In the genomic region with DNA sequence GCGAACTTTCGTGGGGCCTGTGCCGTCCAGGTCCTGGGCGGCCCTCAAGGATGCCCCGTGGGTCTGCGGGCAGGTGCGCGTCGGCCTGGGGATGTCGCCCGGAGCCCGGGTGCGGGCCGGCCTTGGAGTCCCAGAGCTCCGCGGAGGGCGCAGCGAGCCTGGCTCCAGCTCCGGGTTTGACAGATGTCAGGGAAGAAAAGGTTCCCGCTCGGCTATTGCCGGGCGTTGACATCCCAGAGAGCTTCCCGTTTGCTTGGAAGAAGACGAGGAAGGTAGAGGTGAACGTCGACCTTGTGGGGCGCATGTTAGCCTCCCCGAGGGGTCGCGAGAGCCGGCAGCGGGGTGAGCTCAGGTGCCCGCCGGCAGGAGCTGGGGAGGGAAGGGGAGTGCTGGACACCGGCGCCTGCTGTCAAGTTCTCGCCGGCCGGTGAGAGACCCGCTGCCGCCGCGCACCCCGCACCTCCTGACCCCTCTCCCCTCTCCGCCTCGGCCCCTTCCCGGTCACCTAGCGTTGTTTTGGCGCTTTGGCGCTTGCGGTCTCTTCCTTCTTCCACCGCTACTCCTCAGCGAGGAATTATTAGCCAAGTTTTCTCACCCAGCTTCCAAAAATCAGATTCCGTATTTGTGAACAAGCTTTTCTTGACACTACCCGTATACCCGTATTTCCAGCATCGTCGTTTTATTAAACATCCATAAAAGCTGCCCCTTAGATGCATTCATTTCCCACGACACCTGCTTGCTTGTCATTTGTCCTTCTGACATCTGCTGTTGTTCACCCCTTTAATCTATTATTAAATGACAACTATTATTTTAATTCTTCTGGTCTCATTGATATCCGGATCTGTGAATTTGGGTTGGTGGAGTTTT, we compare ENCODE assay signal across 7 cellular contexts. TPM values are rescaled to one million over a fixed set of nuclear protein-coding genes. Genes with fewer than 3 reads are reported as not detected.
A peak's percentile ranks its signal among the peaks of the same experiment; 100 is the strongest.
DNase-seq lines count a peak whose midpoint lies in the region; ATAC-seq and TF ChIP-seq lines count a peak whose summit lies in the region.

No MANE protein-coding gene starts in this region.

- H3K27me3 ChIP-seq in mammary epithelial cell (ENCODE audit: insufficient read depth, low read length) (no peaks in the 10 kb centered on the region), lung (ENCODE audit: control insufficient read depth, insufficient read depth) (no peaks in the 10 kb centered on the region), upper lobe of left lung (no peaks in the 10 kb centered on the region)

- peaks cover 28% of the 10 kb centered on the region for H3K4me1 ChIP-seq in mammary epithelial cell (ENCODE audit: insufficient read depth, low read length)
- peaks cover 3 to 10% of the 10 kb centered on the region in 2 donors for H3K4me1 ChIP-seq in lung (ENCODE audit: control insufficient read depth in 2 of 2, insufficient read depth in 2 of 2, low read length in 2 of 2)
- peaks cover 19 to 49% (median 23%) of the 10 kb centered on the region in 4 donors for H3K4me1 ChIP-seq in upper lobe of left lung

- intact Hi-C loops in mammary epithelial cell (cut with micrococcal nuclease) = loop anchor here (1.0 kb wide), 1 partner anchor 56 kb away; no protein-coding TSS in a partner anchor

- no TSS peak for BruUV-seq in mammary epithelial cell (replicated peaks; lab: Mats Ljungman, UMichigan)

- peak overlapping the region; percentile 96 for H3K4me2 ChIP-seq in mammary epithelial cell (ENCODE audit: insufficient read depth, low read depth, low read length)

- H3K36me3 ChIP-seq in mammary epithelial cell (ENCODE audit: insufficient read depth, low read length) = no peaks in the 10 kb centered on the region
- H3K36me3 ChIP-seq in lung (ENCODE audit: control insufficient read depth in 2 of 2, insufficient read depth in 2 of 2, low read length in 2 of 2) = peaks cover 0 to 2% of the 10 kb centered on the region in 2 donors
- H3K36me3 ChIP-seq in upper lobe of left lung = no peaks in the 10 kb centered on the region

- no peak for TF ChIP-seq POLR2A in upper lobe of left lung (IDR thresholded peaks at IDR 0.05)

- dilution Hi-C loops in mammary epithelial cell (cut with HindIII; ENCODE audit: low sequenced_read_pairs) = loop anchor here (5.0 kb wide), 1 partner anchor 72 kb away; no protein-coding TSS in a partner anchor

- CTCF ChIA-PET in mammary epithelial cell (lab: Charles Lee; ENCODE audit: low non-redundant PET) = interaction anchor here (0.6 to 0.8 kb wide), 2 partner anchors 54 to 56 kb away, joined by 3 to 5 read pairs; no protein-coding TSS in a partner anchor

- DNase-seq in ELR (ENCODE audit: low read depth) (peak; percentile 22), HT1080 (ENCODE audit: low read depth) (peak; percentile 11), mammary epithelial cell (no peak), lung (ENCODE audit: low spot score) (no peak), upper lobe of left lung (peak in 1 of 2 donors; percentile 86), SHP77 (lab: John Stamatoyannopoulos, UW) (no peak)

- H3K79me2 ChIP-seq in mammary epithelial cell (ENCODE audit: insufficient read depth, low read length) = peaks cover 60% of the 10 kb centered on the region

- H3K4me3 ChIP-seq in mammary epithelial cell (replicated peaks in 1 of 3; ENCODE audit: insufficient read depth in 1 of 3, low read depth in 2 of 3, low read length in 3 of 3) (peak overlapping the region; percentile 73 to 83 (median 74)), lung (peak overlapping the region; percentile 95), upper lobe of left lung (peak overlapping the region; percentile 68 to 99 (median 96))

- TF ChIP-seq CTCF in mammary epithelial cell (conservative IDR thresholded peaks at IDR 0.05 in 1 of 2, IDR thresholded peaks at IDR 0.05 in 1 of 2; ENCODE audit: extremely low read depth in 1 of 2, insufficient read depth in 1 of 2, low read depth in 1 of 2, low read length in 2 of 2) = no peak
- no peak for TF ChIP-seq CTCF in lung (IDR thresholded peaks at IDR 0.05; ENCODE audit: control extremely low read depth, extremely low read depth)
- no peak for TF ChIP-seq CTCF in upper lobe of left lung (IDR thresholded peaks at IDR 0.05)

- no peaks in the 10 kb centered on the region for H4K20me1 ChIP-seq in mammary epithelial cell (ENCODE audit: insufficient read depth, low read length)

- ATAC-seq in lung (ENCODE audit: insufficient read depth, low FRiP score) (no peak), upper lobe of left lung (ENCODE audit: low FRiP score in 2 of 2) (no peak), HG03045 (IDR thresholded peaks at IDR 0.05; ENCODE audit: unreplicated experiment) (no peak)

- H3K9me3 ChIP-seq in mammary epithelial cell (replicated peaks; ENCODE audit: insufficient read depth, low read length) = no peaks in the 10 kb centered on the region
- H3K9me3 ChIP-seq in lung (ENCODE audit: control insufficient read depth in 2 of 2, insufficient read depth in 1 of 2, low read length in 1 of 2) = no peaks in the 10 kb centered on the region
- H3K9me3 ChIP-seq in upper lobe of left lung = no peaks in the 10 kb centered on the region

- H3K27ac ChIP-seq in mammary epithelial cell (ENCODE audit: insufficient read depth, low read depth, low read length) (peak overlapping the region; percentile 75), lung (ENCODE audit: low read depth in 1 of 2, low read length in 1 of 2) (no peak overlapping the region), upper lobe of left lung (peak overlapping the region; percentile 90 to 98 (median 93))

- H2AFZ ChIP-seq in mammary epithelial cell (ENCODE audit: low read depth, low read length) = peak overlapping the region; percentile 70

- no peak for TF ChIP-seq EP300 in upper lobe of left lung (IDR thresholded peaks at IDR 0.05)

- in situ Hi-C loops in mammary epithelial cell (cut with MboI; ENCODE audit: low sequenced_read_pairs in 2 of 2) = no loop called here

- 10% methylated on average over 30 of the region's 61 CpGs for WGBS in mammary epithelial cell (ENCODE audit: low coverage, missing lambda C conversion rate)
- WGBS in lung, 2 donors = 5 to 8% methylated on average over 58 to 61 of the region's 61 CpGs
- 9 to 13% methylated on average over 23 to 37 of the region's 61 CpGs for WGBS in upper lobe of left lung, 2 donors

- peak overlapping the region; percentile 69 for H3K9ac ChIP-seq in mammary epithelial cell (ENCODE audit: insufficient read depth, low read length)

RNA-seq across cellular contexts. Expression of a gene that starts 1.3 kb away (rescaled TPM):
- total RNA-seq in HT1080 (2014; rRNA removed; shearing (Covaris generic)) = 12.9 and 18.5 TPM in 2 replicates
- 7.5 and 9.3 TPM in 2 replicates for polyA plus RNA-seq in HT1080 (2015; cell fraction: cytosol; rRNA removed)
- polyA plus RNA-seq in HT1080 (2015; cell fraction: nucleus; rRNA removed) = 14.7 and 16.0 TPM in 2 replicates
- 10 to 100 TPM; 20.8 to 21.2 TPM for total RNA-seq in mammary epithelial cell
- 15.9 TPM for polyA plus RNA-seq in mammary epithelial cell
- polyA minus RNA-seq in mammary epithelial cell = 41.6 TPM
- total RNA-seq in lung = 10 to 100 TPM; 35.8 to 38.0 TPM
- polyA plus RNA-seq in lung = 10 to 100 TPM; 13.4 to 16.6 TPM
- total RNA-seq in upper lobe of left lung = 10 to 100 TPM; 16.1 to 57.6 (median 35.7) TPM

Comparison
In these comparisons a context has a peak if more than half of its experiments do, and no peak if none do; other contexts are left out.
1. DNase-seq: peak in ELR (single experiment) and HT1080 (single experiment); none in mammary epithelial cell (single experiment), lung (single experiment) and SHP77 (0 of 2).
2. H3K27ac ChIP-seq: peak in mammary epithelial cell (single experiment) and upper lobe of left lung (4 of 4); none in lung (0 of 2).
3. Peak in every context shown above with its lines, with median percentiles within 50 percentile points of each other: H3K4me3 ChIP-seq.